In genomic region chr3:191343115-191343514, GRCh38 we compare ENCODE assay signal across 17 cellular contexts. TPM values are rescaled to one million over a fixed set of nuclear protein-coding genes. Genes with fewer than 3 reads are reported as not detected.
"Had no signal": no experiment of that assay in that cellular context is flagged by ENCODE, and none has a peak within 500 bp of the region (broad histone marks: within the 10 kb centered on the region; RNA-seq: fewer than 3 reads in every experiment).

No MANE protein-coding gene starts in this region.

- H3K27ac Mint-ChIP-seq: activated CD4-positive, alpha-beta memory T cell treated with anti-CD3 and anti-CD28 coated beads for 36 hours; activated naive CD8-positive, alpha-beta T cell; T-helper 2 cell treated with Interferon-gamma antibody and Interleukin-4, amounts not matched to agents 5 μg/mL and 100 μg/mL, for 36 hours had no signal

- H3K36me3 Mint-ChIP-seq: activated CD4-positive, alpha-beta memory T cell treated with anti-CD3 and anti-CD28 coated beads for 36 hours; activated naive CD8-positive, alpha-beta T cell; mesothelial cell of epicardium had no signal

- H3K27me3 ChIP-seq: heart left ventricle, upper lobe of left lung had no signal

- H3K4me3 ChIP-seq: coronary artery, heart left ventricle, upper lobe of left lung had no signal

- DNase-seq: activated CD4-positive, alpha-beta memory T cell treated with anti-CD3 and anti-CD28 coated beads for 36 hours; activated gamma-delta T cell; activated T-cell treated with anti-CD3 and anti-CD28 coated beads, Interleukin-2, amount 50 U/mL, for 48 hours; effector CD4-positive, alpha-beta T cell; foreskin melanocyte; heart left ventricle; islet precursor cell; small intestine; substantia nigra; SW 1271 had no signal

- H3K27ac ChIP-seq: upper lobe of left lung had no signal

- H3K27me3 Mint-ChIP-seq: activated CD4-positive, alpha-beta memory T cell treated with anti-CD3 and anti-CD28 coated beads for 36 hours; activated naive CD8-positive, alpha-beta T cell had no signal

- H3K4me3 Mint-ChIP-seq: activated CD4-positive, alpha-beta memory T cell treated with anti-CD3 and anti-CD28 coated beads for 36 hours; activated naive CD8-positive, alpha-beta T cell; mesothelial cell of epicardium; T-helper 2 cell treated with Interferon-gamma antibody and Interleukin-4, amounts not matched to agents 5 μg/mL and 100 μg/mL, for 36 hours had no signal

- H3K9me3 Mint-ChIP-seq: mesothelial cell of epicardium; T-helper 2 cell treated with Interferon-gamma antibody and Interleukin-4, amounts not matched to agents 5 μg/mL and 100 μg/mL, for 36 hours had no signal

- H3K36me3 ChIP-seq: heart left ventricle, upper lobe of left lung had no signal

- FAIRE-seq: endothelial cell of umbilical vein, small intestine had no signal

- H3K9me3 ChIP-seq: heart left ventricle, upper lobe of left lung had no signal

RNA-seq across cellular contexts. Expression of gene UTS2B, which starts 12.8 kb away (rescaled TPM):
- total RNA-seq: activated CD4-positive, alpha-beta memory T cell treated with anti-CD3 and anti-CD28 coated beads for 36 hours; cardiac septum had no signal
